ENCODE assay signal across 8 cellular contexts in genomic region chr12:6821674-6822433, GRCh38. TPM values are rescaled to one million over a fixed set of nuclear protein-coding genes. Genes with fewer than 3 reads are reported as not detected.
DNase-seq lines count a peak whose midpoint lies in the region; ATAC-seq and TF ChIP-seq lines count a peak whose summit lies in the region.

Gene GPR162 (plus strand): TSS chr12:6821821. CDS start chr12:6823899, 2,078 bp downstream.

- peak; percentile 17 to 38 (median 26) for ATAC-seq in psoas muscle

- H3K4me3 ChIP-seq in psoas muscle = peak within 1 kb of the TSS; percentile 60

- H3K27me3 ChIP-seq in psoas muscle (ENCODE audit: insufficient read depth in 3 of 3, low read length in 2 of 3) = peaks cover 0 to 51% (median 11%) of the 10 kb centered on the region in 3 donors

- peak; percentile 36 for DNase-seq in DMS153 (lab: John Stamatoyannopoulos, UW)
- DNase-seq in DMS153 treated with DMSO at 0.1 percent for 48 hours (lab: John Stamatoyannopoulos, UW; ENCODE audit: unreplicated experiment) = no peak
- peak; percentile 87 for DNase-seq in NCI-H128 (lab: John Stamatoyannopoulos, UW; ENCODE audit: unreplicated experiment)
- DNase-seq in anterior cingulate cortex (lab: John Stamatoyannopoulos, UW) = peak in 45 of 58 donors; percentile 29 to 91 (median 72)
- DNase-seq in hypothalamus (lab: John Stamatoyannopoulos, UW) = peak in 31 of 51 donors; percentile 21 to 84 (median 58)
- peak; percentile 55 to 72 for DNase-seq in psoas muscle
- no peak for DNase-seq in SHP77 treated with DMSO at 0.1 percent for 48 hours (lab: John Stamatoyannopoulos, UW)
- DNase-seq in putamen (ENCODE audit: low spot score) = no peak

- no peaks in the 10 kb centered on the region for H3K36me3 ChIP-seq in psoas muscle (ENCODE audit: insufficient read depth in 1 of 2, low read depth in 1 of 2)

- no peaks in the 10 kb centered on the region for H3K9me3 ChIP-seq in psoas muscle

- H3K27ac ChIP-seq in psoas muscle = no peak within 1 kb of the TSS

- intact Hi-C loops in psoas muscle (cut with DNase I) = loop anchor here in 1 of 2 donors (10.0 kb wide), 1 partner anchor 67 kb away; the partner anchor contains the start of gene MLF2

- WGBS in psoas muscle, 3 donors = 1 to 3% (median 2%) methylated on average over 5 to 23 of the region's 23 CpGs

- TF ChIP-seq CTCF in psoas muscle (IDR thresholded peaks at IDR 0.05) = no peak

- peaks cover 3% of the 10 kb centered on the region for H3K4me1 ChIP-seq in psoas muscle

RNA-seq across cellular contexts. Expression of gene GPR162, which starts in this region (rescaled TPM):
- total RNA-seq in psoas muscle = 1 to 10 TPM in 3 of 4 donors, under 1 TPM in 1; 0.50 to 2.8 (median 1.2) TPM
- polyA plus RNA-seq in psoas muscle = 1 to 10 TPM in 1 of 3 donors, under 1 TPM in 2; 0.60 to 1.8 (median 0.61) TPM

Comparison
In these comparisons a context has a peak if more than half of its experiments do, and no peak if none do; other contexts are left out.
1. DNase-seq: peak in DMS153 (single experiment), NCI-H128 (single experiment), anterior cingulate cortex (45 of 58), hypothalamus (31 of 51) and psoas muscle (2 of 2); none in DMS153 treated with DMSO at 0.1 percent for 48 hours (single experiment), SHP77 treated with DMSO at 0.1 percent for 48 hours (single experiment) and putamen (single experiment).